ENCODE assay signal across 8 cellular contexts in genomic region chr13:113490496-113491417, GRCh38. TPM values are rescaled to one million over a fixed set of nuclear protein-coding genes. Genes with fewer than 3 reads are reported as not detected.
DNase-seq lines count a peak whose midpoint lies in the region; ATAC-seq and TF ChIP-seq lines count a peak whose summit lies in the region.

Gene DCUN1D2, minus strand, starts transcription at chr13:113490711. Its CDS starts 42 bp downstream, at chr13:113490669.

- H3K9me3 Mint-ChIP-seq in T-cell: no peaks in the 10 kb centered on the region

- intact Hi-C loops in left ventricle myocardium inferior (cut with micrococcal nuclease) (no loop called here), psoas muscle (cut with DNase I) (loop anchor here in 1 of 2 donors (1.0 kb wide), 1 partner anchor 35 kb away; no protein-coding TSS in a partner anchor)

- H3K4me3 Mint-ChIP-seq in T-cell: peak within 1 kb of the TSS; percentile 86 to 89 (median 87)

- H3K27me3 ChIP-seq in left ventricle myocardium inferior (ENCODE audit: low read depth): no peaks in the 10 kb centered on the region
- no peaks in the 10 kb centered on the region for H3K27me3 ChIP-seq in psoas muscle (ENCODE audit: insufficient read depth in 3 of 3, low read length in 2 of 3)

- H3K4me3 ChIP-seq in GM12864 (ENCODE audit: low read depth, low read length) (peak within 1 kb of the TSS; percentile 61), NB4 (ENCODE audit: low read depth, low read length) (peak within 1 kb of the TSS; percentile 88), left ventricle myocardium inferior (peak within 1 kb of the TSS; percentile 92), psoas muscle (peak within 1 kb of the TSS; percentile 81), urinary bladder (ENCODE audit: low read depth, low read length) (peak within 1 kb of the TSS; percentile 90)

- WGBS in psoas muscle, 3 donors: 0 to 1% (median 0%) methylated on average over 45 to 115 of the region's 115 CpGs
- under 1% methylated on average over 115 of the region's 115 CpGs for WGBS in urinary bladder

- POLR2A ChIA-PET in T-cell (lab: Charles Lee): no interaction called here

- peaks cover 5% of the 10 kb centered on the region for H3K36me3 ChIP-seq in left ventricle myocardium inferior
- peaks cover 0 to 6% of the 10 kb centered on the region in 2 donors for H3K36me3 ChIP-seq in psoas muscle (ENCODE audit: insufficient read depth in 1 of 2, low read depth in 1 of 2)
- no peaks in the 10 kb centered on the region for H3K36me3 ChIP-seq in urinary bladder (ENCODE audit: insufficient read depth)

- CTCF ChIA-PET in T-cell (lab: Charles Lee): no interaction called here

- H3K27me3 Mint-ChIP-seq in T-cell: no peaks in the 10 kb centered on the region

- H3K27ac Mint-ChIP-seq in T-cell: peak within 1 kb of the TSS; percentile 67 to 85

- H3K27ac ChIP-seq in left ventricle myocardium inferior (replicated peaks): peak within 1 kb of the TSS; percentile 95
- H3K27ac ChIP-seq in psoas muscle: peak within 1 kb of the TSS; percentile 88
- H3K27ac ChIP-seq in urinary bladder (ENCODE audit: low read depth): peak within 1 kb of the TSS; percentile 87

- TF ChIP-seq CTCF in GM12864 (IDR thresholded peaks at IDR 0.05; ENCODE audit: low read depth, low read length, missing control alignments): no peak
- TF ChIP-seq CTCF in NB4 (IDR thresholded peaks at IDR 0.05; ENCODE audit: low read depth, low read length): no peak
- TF ChIP-seq CTCF in left ventricle myocardium inferior (IDR thresholded peaks at IDR 0.05; ENCODE audit: borderline replicate concordance): no peak
- no peak for TF ChIP-seq CTCF in psoas muscle (IDR thresholded peaks at IDR 0.05)

- peaks cover 56 to 70% (median 70%) of the 10 kb centered on the region in 3 donors for H3K4me1 Mint-ChIP-seq in T-cell

- ATAC-seq in HG02571 (IDR thresholded peaks at IDR 0.05; ENCODE audit: unreplicated experiment) (peak; percentile 78), T-cell (replicated peaks in 1 of 4) (peak; percentile 78 to 83 (median 81)), psoas muscle (peak; percentile 90 to 95 (median 91))

- peak; percentile 83 for TF ChIP-seq POLR2A in NB4 (IDR thresholded peaks at IDR 0.05; ENCODE audit: extremely low read depth, insufficient read length)

- peaks cover 10% of the 10 kb centered on the region for H3K36me3 Mint-ChIP-seq in T-cell

- DNase-seq in GM12864 (ENCODE audit: low read depth) (peak; percentile 76), NB4 (ENCODE audit: low read depth) (peak; percentile 95), T-cell (peak; percentile 24 to 74 (median 50)), amniotic stem cell (lab: John Stamatoyannopoulos, UW) (peak; percentile 83), left ventricle myocardium inferior (peak; percentile 95), psoas muscle (peak; percentile 96 to 98)

- H3K4me1 ChIP-seq in left ventricle myocardium inferior (peaks cover 86% of the 10 kb centered on the region), psoas muscle (peaks cover 69% of the 10 kb centered on the region), urinary bladder (ENCODE audit: insufficient read depth) (no peaks in the 10 kb centered on the region)

- H3K9me3 ChIP-seq in left ventricle myocardium inferior (replicated peaks): no peaks in the 10 kb centered on the region
- no peaks in the 10 kb centered on the region for H3K9me3 ChIP-seq in psoas muscle

RNA-seq across cellular contexts. Expression of gene DCUN1D2, which starts in this region (rescaled TPM):
- total RNA-seq in T-cell (10 to 100 TPM; 18.7 to 27.7 (median 25.3) TPM), left ventricle myocardium inferior (196 TPM), psoas muscle (10 to 100 TPM; 65.7 to 87.0 (median 77.6) TPM), urinary bladder (21.3 TPM)
- polyA plus RNA-seq in psoas muscle (100 to 1,000 TPM in 1 of 3 donors, 10 to 100 TPM in 2; 32.4 to 151 (median 57.2) TPM), urinary bladder (14.7 TPM)

Comparison
In these comparisons a context has a peak if more than half of its experiments do, and no peak if none do; other contexts are left out.
1. Peak in every context shown above with its lines: DNase-seq, ATAC-seq, H3K4me3 ChIP-seq and H3K27ac ChIP-seq.